In the genomic region with DNA sequence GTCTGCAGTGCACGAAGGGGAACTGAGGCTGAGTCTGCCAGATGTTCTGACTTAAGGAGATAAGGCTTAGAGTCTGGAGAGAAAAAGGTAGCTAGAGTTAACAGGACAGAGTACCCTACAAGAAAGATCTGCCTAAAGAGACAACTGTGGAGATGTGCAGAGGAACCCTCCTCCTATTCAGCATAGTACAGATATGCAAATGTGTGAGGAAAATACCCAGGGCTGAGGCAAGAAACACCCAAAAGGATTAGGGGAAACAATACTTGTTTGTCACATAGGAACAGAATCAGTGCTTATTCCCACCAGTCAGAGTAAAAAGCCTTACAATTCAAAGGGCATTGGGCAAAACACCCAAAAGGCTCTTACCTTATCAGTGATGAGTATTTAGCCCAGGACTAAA, we compare ENCODE assay signal across 1 cellular context.
TF ChIP-seq lines count a peak whose summit lies in the region.

No MANE protein-coding gene starts in this region.

TF ChIP-seq in GM12878, 131 proteins besides CTCF, POLR2A, EP300 and RAD21 (continued from another document):
- TF ChIP-seq, protein P1, sequence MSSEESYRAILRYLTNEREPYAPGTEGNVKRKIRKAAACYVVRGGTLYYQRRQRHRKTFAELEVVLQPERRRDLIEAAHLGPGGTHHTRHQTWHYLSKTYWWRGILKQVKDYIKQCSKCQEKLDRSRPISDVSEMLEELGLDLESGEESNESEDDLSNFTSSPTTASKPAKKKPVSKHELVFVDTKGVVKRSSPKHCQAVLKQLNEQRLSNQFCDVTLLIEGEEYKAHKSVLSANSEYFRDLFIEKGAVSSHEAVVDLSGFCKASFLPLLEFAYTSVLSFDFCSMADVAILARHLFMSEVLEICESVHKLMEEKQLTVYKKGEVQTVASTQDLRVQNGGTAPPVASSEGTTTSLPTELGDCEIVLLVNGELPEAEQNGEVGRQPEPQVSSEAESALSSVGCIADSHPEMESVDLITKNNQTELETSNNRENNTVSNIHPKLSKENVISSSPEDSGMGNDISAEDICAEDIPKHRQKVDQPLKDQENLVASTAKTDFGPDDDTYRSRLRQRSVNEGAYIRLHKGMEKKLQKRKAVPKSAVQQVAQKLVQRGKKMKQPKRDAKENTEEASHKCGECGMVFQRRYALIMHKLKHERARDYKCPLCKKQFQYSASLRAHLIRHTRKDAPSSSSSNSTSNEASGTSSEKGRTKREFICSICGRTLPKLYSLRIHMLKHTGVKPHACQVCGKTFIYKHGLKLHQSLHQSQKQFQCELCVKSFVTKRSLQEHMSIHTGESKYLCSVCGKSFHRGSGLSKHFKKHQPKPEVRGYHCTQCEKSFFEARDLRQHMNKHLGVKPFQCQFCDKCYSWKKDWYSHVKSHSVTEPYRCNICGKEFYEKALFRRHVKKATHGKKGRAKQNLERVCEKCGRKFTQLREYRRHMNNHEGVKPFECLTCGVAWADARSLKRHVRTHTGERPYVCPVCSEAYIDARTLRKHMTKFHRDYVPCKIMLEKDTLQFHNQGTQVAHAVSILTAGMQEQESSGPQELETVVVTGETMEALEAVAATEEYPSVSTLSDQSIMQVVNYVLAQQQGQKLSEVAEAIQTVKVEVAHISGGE (CRISPR knock-in tag; IDR thresholded peaks at IDR 0.05) = no peak
- TF ChIP-seq RUNX3 (IDR thresholded peaks at IDR 0.05; ENCODE audit: low read length) = no peak
- no peak for TF ChIP-seq ZBED1 (IDR thresholded peaks at IDR 0.05; ENCODE audit: borderline replicate concordance)
- TF ChIP-seq EGR1 (IDR thresholded peaks at IDR 0.05; ENCODE audit: borderline replicate concordance in 1 of 2, low read depth in 2 of 2, low read length in 2 of 2) = no peak
- no peak for TF ChIP-seq FOXM1 (IDR thresholded peaks at IDR 0.05; ENCODE audit: low read depth, low read length)
- no peak for TF ChIP-seq DPF2 (IDR thresholded peaks at IDR 0.05)
- no peak for TF ChIP-seq RCOR1 (conservative IDR thresholded peaks at IDR 0.05; ENCODE audit: low read depth, low read length)
